8 cellular contexts compared by ENCODE assay signal in the genomic region with DNA sequence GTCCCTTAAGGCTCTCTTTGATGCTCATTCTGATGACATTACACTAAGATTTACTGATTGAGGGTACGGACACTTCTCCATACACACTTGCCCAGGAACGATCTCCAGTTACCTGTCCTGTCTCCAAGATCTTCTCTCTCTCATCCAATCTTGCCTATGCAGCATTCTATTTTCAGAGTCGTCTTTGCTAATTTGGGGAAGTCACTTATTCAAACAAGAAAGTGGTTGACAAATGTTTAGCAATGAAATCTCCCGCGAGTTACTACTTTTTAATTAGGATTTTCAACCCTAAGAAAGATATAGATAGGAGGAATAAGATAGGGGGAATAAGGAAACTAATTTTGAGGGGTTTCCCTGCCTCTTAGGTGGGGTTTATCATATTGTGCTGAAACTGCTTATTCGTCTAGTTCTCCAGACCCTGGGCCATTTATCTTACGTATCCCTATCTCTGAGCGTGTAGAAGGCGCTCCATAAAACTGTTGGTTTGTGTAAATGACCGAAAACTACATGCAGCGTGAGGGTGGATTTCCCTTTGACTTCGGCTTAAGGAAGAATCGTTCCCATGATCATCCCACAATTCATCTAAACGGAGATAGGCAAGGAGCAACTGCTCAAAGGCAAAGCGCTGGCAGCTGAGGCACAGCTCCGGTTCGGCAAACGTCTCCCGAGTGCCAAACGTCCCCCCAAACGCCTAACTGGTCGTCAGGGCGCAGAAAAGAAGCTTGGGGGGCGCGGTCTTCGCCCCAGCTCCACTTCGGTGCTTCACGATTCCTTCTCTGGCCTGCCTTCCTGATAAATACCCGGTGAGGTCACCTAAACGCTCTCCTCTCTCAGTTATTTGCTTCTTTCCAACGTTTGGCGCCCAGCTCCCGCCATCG. TPM values are rescaled to one million over a fixed set of nuclear protein-coding genes. Genes with fewer than 3 reads are reported as not detected.
A peak's percentile ranks its signal among the peaks of the same experiment; 100 is the strongest.
DNase-seq lines count a peak whose midpoint lies in the region; ATAC-seq and TF ChIP-seq lines count a peak whose summit lies in the region.

No MANE protein-coding gene starts in this region.

- H3K4me1 Mint-ChIP-seq in T-cell (peaks cover 47 to 65% (median 49%) of the 10 kb centered on the region in 3 donors), neural crest cell (peaks cover 34% of the 10 kb centered on the region)

- peak; percentile 12 for DNase-seq in HuH-7 (ENCODE audit: low spot score)
- DNase-seq in T-cell = peak in 2 of 34 experiments; percentile 8 to 18
- peak; percentile 59 for DNase-seq in fibroblast of peridontal ligament (ENCODE audit: extremely low read depth)
- no peak for DNase-seq in neural crest cell (ENCODE audit: low read depth, low spot score)
- no peak for DNase-seq in NK-92 (lab: John Stamatoyannopoulos, UW; ENCODE audit: unreplicated experiment)

- peak overlapping the region; percentile 80 to 94 (median 88) for H3K4me2 ChIP-seq in BLaER1 treated with 17β-estradiol and CSF1 and Interleukin-3, amounts not matched to agents 10 nM and 100 nM

- H3K27me3 Mint-ChIP-seq in T-cell (no peaks in the 10 kb centered on the region), neural crest cell (ENCODE audit: low read depth) (no peaks in the 10 kb centered on the region)

- ATAC-seq in GM19395 (IDR thresholded peaks at IDR 0.05; ENCODE audit: unreplicated experiment) = peak; percentile 15
- ATAC-seq in T-cell (replicated peaks in 1 of 4) = peak; percentile 1 to 10 (median 6)
- ATAC-seq in HG03469 (IDR thresholded peaks at IDR 0.05; ENCODE audit: unreplicated experiment) = no peak

- H3K27ac ChIP-seq in BLaER1 treated with 17β-estradiol and CSF1 and Interleukin-3, amounts not matched to agents 10 nM and 100 nM = peak overlapping the region; percentile 93 to 99 (median 96)

- H3K27ac Mint-ChIP-seq in T-cell (peak overlapping the region; percentile 93 to 97), neural crest cell (ENCODE audit: unreplicated experiment) (peak overlapping the region; percentile 100)

- H3K4me3 Mint-ChIP-seq in T-cell (peak overlapping the region; percentile 94 to 97 (median 96)), neural crest cell (peak overlapping the region; percentile 100)

- H3K27me3 ChIP-seq in BLaER1 treated with 17β-estradiol and CSF1 and Interleukin-3, amounts not matched to agents 10 nM and 100 nM = no peaks in the 10 kb centered on the region

- H3K4me1 ChIP-seq in BLaER1 treated with 17β-estradiol and CSF1 and Interleukin-3, amounts not matched to agents 10 nM and 100 nM = peaks cover 40 to 64% (median 46%) of the 10 kb centered on the region in 10 experiments

- H3K36me3 ChIP-seq in BLaER1 treated with 17β-estradiol and CSF1 and Interleukin-3, amounts not matched to agents 10 nM and 100 nM = peaks cover 0 to 50% (median 25%) of the 10 kb centered on the region in 11 experiments; a peak in 21 of 22 replicates

- POLR2A ChIA-PET in T-cell (lab: Charles Lee) = interaction anchor here (0.5 to 0.7 kb wide), 6 partner anchors 10 to 864 kb away, joined by 3 to 11 read pairs (median 4); no protein-coding TSS in a partner anchor

- peaks cover 0 to 18% (median 14%) of the 10 kb centered on the region in 11 experiments; a peak in 14 of 22 replicates for H3K9me3 ChIP-seq in BLaER1 treated with 17β-estradiol and CSF1 and Interleukin-3, amounts not matched to agents 10 nM and 100 nM (replicated peaks in 1 of 11)

- H3K36me3 Mint-ChIP-seq in T-cell = peaks cover 14% of the 10 kb centered on the region
- H3K36me3 Mint-ChIP-seq in neural crest cell (ENCODE audit: low read depth) = peaks cover 20% of the 10 kb centered on the region

- CTCF ChIA-PET in T-cell (lab: Charles Lee) = interaction anchor here (0.6 to 1.5 kb wide), 8 partner anchors 10 to 1401 kb away, joined by 3 to 7 read pairs (median 4); no protein-coding TSS in a partner anchor

- H3K4me3 ChIP-seq in BLaER1 treated with 17β-estradiol and CSF1 and Interleukin-3, amounts not matched to agents 10 nM and 100 nM = peak overlapping the region; percentile 75 to 96 (median 86)

- no peak for TF ChIP-seq CTCF in neural crest cell (conservative IDR thresholded peaks at IDR 0.05)

- H3K9ac ChIP-seq in BLaER1 treated with 17β-estradiol and CSF1 and Interleukin-3, amounts not matched to agents 10 nM and 100 nM = peak overlapping the region; percentile 94 to 99 (median 97)

- H3K9me3 Mint-ChIP-seq in T-cell (no peaks in the 10 kb centered on the region), neural crest cell (peaks cover 4% of the 10 kb centered on the region)

- peaks cover 0 to 16% (median 0%) of the 10 kb centered on the region in 11 experiments; a peak in 5 of 22 replicates for H4K20me1 ChIP-seq in BLaER1 treated with 17β-estradiol and CSF1 and Interleukin-3, amounts not matched to agents 10 nM and 100 nM

RNA-seq across cellular contexts. Expression of a gene that starts 0.8 kb away (rescaled TPM):
- total RNA-seq in T-cell (10 to 100 TPM in 4 of 5 donors, 1 to 10 TPM in 1; 9.4 to 15.7 (median 15.6) TPM), neural crest cell (25.1 and 29.8 TPM in 2 replicates)

RNA-seq across cellular contexts. Expression of a gene that starts 1.0 kb away (rescaled TPM):
- total RNA-seq in T-cell (10 to 100 TPM; 21.7 to 36.4 (median 26.1) TPM), neural crest cell (32.6 and 38.6 TPM in 2 replicates)

Comparison
In these comparisons a context has a peak if more than half of its experiments do, and no peak if none do; other contexts are left out.
1. DNase-seq: peak in HuH-7 (single experiment) and fibroblast of peridontal ligament (single experiment); none in neural crest cell (single experiment) and NK-92 (single experiment).